ENCODE assay signal across 9 cellular contexts in the genomic region with DNA sequence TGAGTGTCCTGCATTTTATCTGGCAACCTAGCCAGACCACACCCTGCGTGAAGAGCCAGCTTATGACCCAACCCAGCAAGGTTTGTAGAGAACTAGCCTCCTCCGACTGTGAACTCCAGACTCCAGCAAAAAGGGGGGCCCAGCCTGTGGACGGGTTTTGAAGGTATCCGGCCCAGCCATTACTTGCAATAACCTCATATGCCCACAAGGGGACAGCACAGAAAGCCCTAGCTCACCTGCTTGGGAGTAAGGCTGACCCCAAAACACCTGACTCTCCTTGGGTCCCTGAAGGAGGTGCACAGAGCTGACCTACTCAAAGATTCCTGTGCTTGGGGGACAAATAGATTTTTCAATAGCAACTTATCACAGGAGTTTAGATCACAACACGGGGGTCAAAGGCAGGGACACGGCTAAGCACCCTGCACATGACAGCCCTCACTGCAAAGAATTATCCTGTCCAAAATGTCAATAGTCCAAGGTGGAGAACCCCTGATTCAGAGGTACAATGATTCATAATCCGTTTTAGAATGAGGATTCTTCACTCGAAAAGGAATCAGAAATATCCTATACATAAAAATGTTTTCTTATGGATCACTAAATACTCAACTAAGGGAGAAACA.
DNase-seq lines count a peak whose midpoint lies in the region; TF ChIP-seq lines count a peak whose summit lies in the region.
"Had no signal": no experiment of that assay in that cellular context is flagged by ENCODE, and none has a peak within 500 bp of the region (broad histone marks: within the 10 kb centered on the region; RNA-seq: fewer than 3 reads in every experiment).

No MANE protein-coding gene starts in this region.

- H3K27ac ChIP-seq in HEK293 (ENCODE audit: extremely low read depth, low read depth, low read length): no peak overlapping the region
- no peak overlapping the region for H3K27ac ChIP-seq in iPS DF 6.9 (ENCODE audit: low read length)
- H3K27ac ChIP-seq: BLaER1 had no signal

- peak; percentile 32 for DNase-seq in DMS53 (lab: John Stamatoyannopoulos, UW)
- DNase-seq in DMS53 treated with DMSO at 0.1 percent for 48 hours (lab: John Stamatoyannopoulos, UW; ENCODE audit: unreplicated experiment): no peak
- peak; percentile 31 for DNase-seq in NCI-H345 (lab: John Stamatoyannopoulos, UW)
- DNase-seq in activated effector memory CD4-positive, alpha-beta T cell treated with Interleukin-2 at 50 U/mL for 16 hours: peak; percentile 21
- peak; percentile 58 for DNase-seq in iPS DF 6.9 (ENCODE audit: low read depth, low spot score)
- peak in 2 of 3 donors; percentile 16 to 37 for DNase-seq in stimulated activated CD4-positive, alpha-beta T cell treated with anti-CD3 and anti-CD28 coated beads, TNF-alpha, amount 100 ng/mL, for 48 hours (ENCODE audit: low read depth in 3 of 3)
- no peak for DNase-seq in cerebellar cortex (ENCODE audit: low spot score)

- H3K27me3 ChIP-seq in iPS DF 6.9 (ENCODE audit: control insufficient read depth, insufficient read depth, low read length): no peaks in the 10 kb centered on the region
- H3K27me3 ChIP-seq: BLaER1 had no signal

- H3K4me3 ChIP-seq in HEK293 (ENCODE audit: low read depth, low read length) (no peak overlapping the region), iPS DF 6.9 (ENCODE audit: low read length) (no peak overlapping the region)
- H3K4me3 ChIP-seq: BLaER1 had no signal

- CTCF ChIA-PET in HEK293 (lab: Yijun Ruan, JAX): interaction anchor here (0.6 to 5.0 kb wide), 33 partner anchors 9 to 1321 kb away, joined by 3 to 75 read pairs (median 3); a partner anchor contains a TSS

- POLR2A ChIA-PET in HEK293 (lab: Yijun Ruan, JAX): no interaction called here

- H3K9me3 ChIP-seq in HEK293 (ENCODE audit: control insufficient read depth, insufficient read depth, low read depth, low read length): no peaks in the 10 kb centered on the region
- no peaks in the 10 kb centered on the region for H3K9me3 ChIP-seq in iPS DF 6.9 (ENCODE audit: control insufficient read depth, insufficient read depth, low read length)
- H3K9me3 ChIP-seq: BLaER1 had no signal

- H3K4me1 ChIP-seq in HEK293 (ENCODE audit: control insufficient read depth, insufficient read depth, low read length) (no peaks in the 10 kb centered on the region), iPS DF 6.9 (ENCODE audit: control insufficient read depth, insufficient read depth, low read length) (no peaks in the 10 kb centered on the region; the same call in 1 of the 2 replicates)
- H3K4me1 ChIP-seq: BLaER1 had no signal

- WGBS in iPS DF 6.9 (ENCODE audit: insufficient coverage, insufficient read length): no CpG with 5 or more reads among the region's 8 CpGs

- peak; percentile 10; the same call in 1 of the 2 replicates for TF ChIP-seq CTCF in HEK293 (tag by site-specific recombination; IDR thresholded peaks at IDR 0.05)

- no peaks in the 10 kb centered on the region for H3K36me3 ChIP-seq in HEK293 (ENCODE audit: control insufficient read depth in 2 of 2, insufficient read depth in 1 of 2, low read length in 2 of 2)
- no peaks in the 10 kb centered on the region for H3K36me3 ChIP-seq in iPS DF 6.9 (ENCODE audit: control insufficient read depth, insufficient read depth, low read length)
- H3K36me3 ChIP-seq: BLaER1 had no signal

TF ChIP-seq in HEK293, 187 proteins besides CTCF, POLR2A, EP300 and RAD21:
- no peak for TF ChIP-seq ZNF223 (tag by site-specific recombination; IDR thresholded peaks at IDR 0.05)
- peak; percentile 34; the same call in 1 of the 2 replicates for TF ChIP-seq ZNF654 (tag by site-specific recombination; IDR thresholded peaks at IDR 0.05; ENCODE audit: low read depth)

Comparison
In these comparisons a context has a peak if more than half of its experiments do, and no peak if none do; other contexts are left out.
1. DNase-seq: peak in DMS53 (single experiment), NCI-H345 (single experiment), activated effector memory CD4-positive, alpha-beta T cell treated with Interleukin-2 at 50 U/mL for 16 hours (single experiment), iPS DF 6.9 (single experiment) and stimulated activated CD4-positive, alpha-beta T cell treated with anti-CD3 and anti-CD28 coated beads, TNF-alpha, amount 100 ng/mL, for 48 hours (2 of 3); none in DMS53 treated with DMSO at 0.1 percent for 48 hours (single experiment) and cerebellar cortex (single experiment).